Comparison of ENCODE assay signal across 1 cellular context in the genomic region with DNA sequence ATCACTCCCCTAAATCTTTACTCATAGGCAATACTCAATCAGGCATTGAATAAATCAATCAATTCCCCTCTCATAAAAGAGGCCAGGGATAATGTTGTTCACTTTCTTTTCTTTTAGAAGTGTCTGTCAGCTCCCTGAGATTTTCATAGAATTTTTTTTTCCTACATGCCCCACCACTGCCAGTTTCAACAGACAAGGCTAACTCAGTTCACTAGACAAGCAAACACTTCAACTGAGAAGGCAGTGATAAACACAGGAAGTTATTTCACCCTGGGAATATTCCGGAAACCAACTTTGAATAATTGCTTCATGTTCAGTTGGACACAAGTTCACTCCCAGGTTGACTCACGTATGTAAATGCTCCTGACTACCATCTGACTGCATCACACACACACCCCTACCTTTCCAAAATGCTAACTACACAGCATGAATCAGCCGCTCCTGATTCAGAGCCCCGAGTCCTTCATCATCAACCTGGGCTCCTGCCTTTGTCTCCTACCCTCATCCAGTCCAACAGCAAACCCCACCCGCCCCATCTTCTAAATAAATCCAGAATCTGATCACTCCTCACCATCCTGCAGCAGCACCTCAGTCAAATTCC.
TF ChIP-seq lines count a peak whose summit lies in the region.

No MANE protein-coding gene starts in this region.

TF ChIP-seq in HepG2, 621 proteins besides CTCF, POLR2A, EP300 and RAD21 (continued from another document):
- TF ChIP-seq, protein P1, sequence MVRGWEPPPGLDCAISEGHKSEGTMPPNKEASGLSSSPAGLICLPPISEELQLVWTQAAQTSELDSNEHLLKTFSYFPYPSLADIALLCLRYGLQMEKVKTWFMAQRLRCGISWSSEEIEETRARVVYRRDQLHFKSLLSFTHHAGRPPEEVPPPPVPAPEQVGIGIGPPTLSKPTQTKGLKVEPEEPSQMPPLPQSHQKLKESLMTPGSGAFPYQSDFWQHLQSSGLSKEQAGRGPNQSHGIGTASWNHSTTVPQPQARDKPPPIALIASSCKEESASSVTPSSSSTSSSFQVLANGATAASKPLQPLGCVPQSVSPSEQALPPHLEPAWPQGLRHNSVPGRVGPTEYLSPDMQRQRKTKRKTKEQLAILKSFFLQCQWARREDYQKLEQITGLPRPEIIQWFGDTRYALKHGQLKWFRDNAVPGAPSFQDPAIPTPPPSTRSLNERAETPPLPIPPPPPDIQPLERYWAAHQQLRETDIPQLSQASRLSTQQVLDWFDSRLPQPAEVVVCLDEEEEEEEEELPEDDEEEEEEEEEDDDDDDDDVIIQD (CRISPR knock-in tag; IDR thresholded peaks at IDR 0.05; ENCODE audit: low read depth) = peak; percentile 91
- no peak for TF ChIP-seq ASH2L (IDR thresholded peaks at IDR 0.05; ENCODE audit: insufficient read length, low read depth, low read length)
- peak; percentile 94 for TF ChIP-seq FOXO1 (CRISPR knock-in tag; IDR thresholded peaks at IDR 0.05)
- peak; percentile 64; the same call in 1 of the 2 replicates for TF ChIP-seq GABPB1 (CRISPR knock-in tag; IDR thresholded peaks at IDR 0.05)
- 0 out of 2 replicates have a peak, but pooled peaks have one; percentile 54 for TF ChIP-seq HDAC1 (CRISPR knock-in tag; IDR thresholded peaks at IDR 0.05)
- TF ChIP-seq, protein P2, sequence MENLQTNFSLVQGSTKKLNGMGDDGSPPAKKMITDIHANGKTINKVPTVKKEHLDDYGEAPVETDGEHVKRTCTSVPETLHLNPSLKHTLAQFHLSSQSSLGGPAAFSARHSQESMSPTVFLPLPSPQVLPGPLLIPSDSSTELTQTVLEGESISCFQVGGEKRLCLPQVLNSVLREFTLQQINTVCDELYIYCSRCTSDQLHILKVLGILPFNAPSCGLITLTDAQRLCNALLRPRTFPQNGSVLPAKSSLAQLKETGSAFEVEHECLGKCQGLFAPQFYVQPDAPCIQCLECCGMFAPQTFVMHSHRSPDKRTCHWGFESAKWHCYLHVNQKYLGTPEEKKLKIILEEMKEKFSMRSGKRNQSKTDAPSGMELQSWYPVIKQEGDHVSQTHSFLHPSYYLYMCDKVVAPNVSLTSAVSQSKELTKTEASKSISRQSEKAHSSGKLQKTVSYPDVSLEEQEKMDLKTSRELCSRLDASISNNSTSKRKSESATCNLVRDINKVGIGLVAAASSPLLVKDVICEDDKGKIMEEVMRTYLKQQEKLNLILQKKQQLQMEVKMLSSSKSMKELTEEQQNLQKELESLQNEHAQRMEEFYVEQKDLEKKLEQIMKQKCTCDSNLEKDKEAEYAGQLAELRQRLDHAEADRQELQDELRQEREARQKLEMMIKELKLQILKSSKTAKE (CRISPR knock-in tag; IDR thresholded peaks at IDR 0.05; ENCODE audit: borderline replicate concordance) = peak; percentile 87
- TF ChIP-seq, protein P3, sequence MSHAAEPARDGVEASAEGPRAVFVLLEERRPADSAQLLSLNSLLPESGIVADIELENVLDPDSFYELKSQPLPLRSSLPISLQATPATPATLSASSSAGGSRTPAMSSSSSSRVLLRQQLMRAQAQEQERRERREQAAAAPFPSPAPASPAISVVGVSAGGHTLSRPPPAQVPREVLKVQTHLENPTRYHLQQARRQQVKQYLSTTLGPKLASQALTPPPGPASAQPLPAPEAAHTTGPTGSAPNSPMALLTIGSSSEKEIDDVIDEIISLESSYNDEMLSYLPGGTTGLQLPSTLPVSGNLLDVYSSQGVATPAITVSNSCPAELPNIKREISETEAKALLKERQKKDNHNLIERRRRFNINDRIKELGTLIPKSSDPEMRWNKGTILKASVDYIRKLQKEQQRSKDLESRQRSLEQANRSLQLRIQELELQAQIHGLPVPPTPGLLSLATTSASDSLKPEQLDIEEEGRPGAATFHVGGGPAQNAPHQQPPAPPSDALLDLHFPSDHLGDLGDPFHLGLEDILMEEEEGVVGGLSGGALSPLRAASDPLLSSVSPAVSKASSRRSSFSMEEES (CRISPR knock-in tag; IDR thresholded peaks at IDR 0.05) = peak; percentile 88
- TF ChIP-seq XRCC5 (optimal IDR thresholded peaks at IDR 0.05; ENCODE audit: low read length) = no peak
- no peak for TF ChIP-seq ZNF564 (CRISPR knock-in tag; IDR thresholded peaks at IDR 0.05)
- no peak for TF ChIP-seq SYNCRIP (IDR thresholded peaks at IDR 0.05; ENCODE audit: insufficient read depth, low read depth, low read length)
- peak; percentile 89; the same call in 1 of the 2 replicates for TF ChIP-seq TBX2 (CRISPR knock-in tag; IDR thresholded peaks at IDR 0.05; ENCODE audit: borderline replicate concordance)
- TF ChIP-seq BRCA1 (CRISPR knock-in tag; IDR thresholded peaks at IDR 0.05) = no peak
- TF ChIP-seq, protein P4, sequence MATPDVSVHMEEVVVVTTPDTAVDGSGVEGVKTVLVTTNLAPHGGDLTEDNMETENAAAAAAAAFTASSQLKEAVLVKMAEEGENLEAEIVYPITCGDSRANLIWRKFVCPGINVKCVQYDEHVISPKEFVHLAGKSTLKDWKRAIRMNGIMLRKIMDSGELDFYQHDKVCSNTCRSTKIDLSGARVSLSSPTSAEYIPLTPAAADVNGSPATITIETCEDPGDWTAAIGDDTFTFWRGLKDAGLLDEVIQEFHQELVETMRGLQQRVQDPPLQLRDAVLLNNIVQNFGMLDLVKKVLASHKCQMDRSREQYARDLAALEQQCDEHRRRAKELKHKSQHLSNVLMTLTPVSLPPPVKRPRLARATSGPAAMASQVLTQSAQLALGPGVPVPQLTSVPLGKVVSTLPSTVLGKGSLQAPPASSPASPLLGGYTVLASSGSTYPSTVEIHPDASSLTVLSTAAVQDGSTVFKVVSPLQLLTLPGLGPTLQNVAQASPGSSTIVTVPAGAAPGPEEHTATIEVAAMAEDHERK (CRISPR knock-in tag; IDR thresholded peaks at IDR 0.05; ENCODE audit: low read depth) = peak; percentile 34; the same call in 1 of the 2 replicates
- no peak for TF ChIP-seq ATM (IDR thresholded peaks at IDR 0.05; ENCODE audit: borderline replicate concordance)
- peak; percentile 85 for TF ChIP-seq ZSCAN25 (CRISPR knock-in tag; IDR thresholded peaks at IDR 0.05)
- TF ChIP-seq NCOA2 (CRISPR knock-in tag; IDR thresholded peaks at IDR 0.05) = peak; percentile 81
- TF ChIP-seq, protein P5, sequence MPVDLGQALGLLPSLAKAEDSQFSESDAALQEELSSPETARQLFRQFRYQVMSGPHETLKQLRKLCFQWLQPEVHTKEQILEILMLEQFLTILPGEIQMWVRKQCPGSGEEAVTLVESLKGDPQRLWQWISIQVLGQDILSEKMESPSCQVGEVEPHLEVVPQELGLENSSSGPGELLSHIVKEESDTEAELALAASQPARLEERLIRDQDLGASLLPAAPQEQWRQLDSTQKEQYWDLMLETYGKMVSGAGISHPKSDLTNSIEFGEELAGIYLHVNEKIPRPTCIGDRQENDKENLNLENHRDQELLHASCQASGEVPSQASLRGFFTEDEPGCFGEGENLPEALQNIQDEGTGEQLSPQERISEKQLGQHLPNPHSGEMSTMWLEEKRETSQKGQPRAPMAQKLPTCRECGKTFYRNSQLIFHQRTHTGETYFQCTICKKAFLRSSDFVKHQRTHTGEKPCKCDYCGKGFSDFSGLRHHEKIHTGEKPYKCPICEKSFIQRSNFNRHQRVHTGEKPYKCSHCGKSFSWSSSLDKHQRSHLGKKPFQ (CRISPR knock-in tag; IDR thresholded peaks at IDR 0.05; ENCODE audit: insufficient replicate concordance) = peak; percentile 38
- TF ChIP-seq BHLHE40 (IDR thresholded peaks at IDR 0.05; ENCODE audit: low read length) = peak; percentile 36; the same call in 1 of the 2 replicates
- peak; percentile 85 for TF ChIP-seq KAT8 (CRISPR knock-in tag; IDR thresholded peaks at IDR 0.05)
- 0 out of 2 replicates have a peak, but pooled peaks have one; percentile 16 for TF ChIP-seq ZBTB7A (CRISPR knock-in tag; IDR thresholded peaks at IDR 0.05)
- TF ChIP-seq NRL (CRISPR knock-in tag; IDR thresholded peaks at IDR 0.05; ENCODE audit: borderline replicate concordance) = no peak
- TF ChIP-seq, protein P6, sequence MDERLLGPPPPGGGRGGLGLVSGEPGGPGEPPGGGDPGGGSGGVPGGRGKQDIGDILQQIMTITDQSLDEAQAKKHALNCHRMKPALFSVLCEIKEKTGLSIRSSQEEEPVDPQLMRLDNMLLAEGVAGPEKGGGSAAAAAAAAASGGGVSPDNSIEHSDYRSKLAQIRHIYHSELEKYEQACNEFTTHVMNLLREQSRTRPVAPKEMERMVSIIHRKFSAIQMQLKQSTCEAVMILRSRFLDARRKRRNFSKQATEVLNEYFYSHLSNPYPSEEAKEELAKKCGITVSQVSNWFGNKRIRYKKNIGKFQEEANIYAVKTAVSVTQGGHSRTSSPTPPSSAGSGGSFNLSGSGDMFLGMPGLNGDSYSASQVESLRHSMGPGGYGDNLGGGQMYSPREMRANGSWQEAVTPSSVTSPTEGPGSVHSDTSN (CRISPR knock-in tag; IDR thresholded peaks at IDR 0.05) = no peak
- TF ChIP-seq MXI1 (IDR thresholded peaks at IDR 0.05; ENCODE audit: borderline replicate concordance, low read depth, low read length) = peak; percentile 27; the same call in 1 of the 3 replicates
- TF ChIP-seq ZBTB7B (CRISPR knock-in tag; IDR thresholded peaks at IDR 0.05) = no peak
- peak; percentile 44; the same call in 1 of the 2 replicates for TF ChIP-seq ZNF263 (CRISPR knock-in tag; IDR thresholded peaks at IDR 0.05)
- 0 out of 2 replicates have a peak, but pooled peaks have one; percentile 45 for TF ChIP-seq KMT2B (CRISPR knock-in tag; IDR thresholded peaks at IDR 0.05)
- peak; percentile 92 for TF ChIP-seq CEBPG (CRISPR knock-in tag; IDR thresholded peaks at IDR 0.05)
- TF ChIP-seq ZNF446 (CRISPR knock-in tag; IDR thresholded peaks at IDR 0.05) = no peak
- TF ChIP-seq MIER3 (CRISPR knock-in tag; IDR thresholded peaks at IDR 0.05; ENCODE audit: borderline replicate concordance) = peak; percentile 94; the same call in 1 of the 2 replicates
- TF ChIP-seq, protein P7, sequence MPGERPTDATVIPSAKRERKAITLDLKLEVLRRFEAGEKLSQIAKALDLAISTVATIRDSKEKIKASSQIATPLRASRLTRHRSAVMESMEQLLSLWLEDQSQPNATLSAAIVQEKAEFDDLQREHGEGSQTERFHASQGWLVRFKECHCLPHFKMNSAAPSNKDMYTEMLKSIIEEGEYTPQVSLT (CRISPR knock-in tag; IDR thresholded peaks at IDR 0.05; ENCODE audit: borderline replicate concordance, low read depth) = no peak
- TF ChIP-seq ARNTL (CRISPR knock-in tag; IDR thresholded peaks at IDR 0.05) = peak; percentile 81; the same call in 1 of the 2 replicates
- TF ChIP-seq, protein P8, sequence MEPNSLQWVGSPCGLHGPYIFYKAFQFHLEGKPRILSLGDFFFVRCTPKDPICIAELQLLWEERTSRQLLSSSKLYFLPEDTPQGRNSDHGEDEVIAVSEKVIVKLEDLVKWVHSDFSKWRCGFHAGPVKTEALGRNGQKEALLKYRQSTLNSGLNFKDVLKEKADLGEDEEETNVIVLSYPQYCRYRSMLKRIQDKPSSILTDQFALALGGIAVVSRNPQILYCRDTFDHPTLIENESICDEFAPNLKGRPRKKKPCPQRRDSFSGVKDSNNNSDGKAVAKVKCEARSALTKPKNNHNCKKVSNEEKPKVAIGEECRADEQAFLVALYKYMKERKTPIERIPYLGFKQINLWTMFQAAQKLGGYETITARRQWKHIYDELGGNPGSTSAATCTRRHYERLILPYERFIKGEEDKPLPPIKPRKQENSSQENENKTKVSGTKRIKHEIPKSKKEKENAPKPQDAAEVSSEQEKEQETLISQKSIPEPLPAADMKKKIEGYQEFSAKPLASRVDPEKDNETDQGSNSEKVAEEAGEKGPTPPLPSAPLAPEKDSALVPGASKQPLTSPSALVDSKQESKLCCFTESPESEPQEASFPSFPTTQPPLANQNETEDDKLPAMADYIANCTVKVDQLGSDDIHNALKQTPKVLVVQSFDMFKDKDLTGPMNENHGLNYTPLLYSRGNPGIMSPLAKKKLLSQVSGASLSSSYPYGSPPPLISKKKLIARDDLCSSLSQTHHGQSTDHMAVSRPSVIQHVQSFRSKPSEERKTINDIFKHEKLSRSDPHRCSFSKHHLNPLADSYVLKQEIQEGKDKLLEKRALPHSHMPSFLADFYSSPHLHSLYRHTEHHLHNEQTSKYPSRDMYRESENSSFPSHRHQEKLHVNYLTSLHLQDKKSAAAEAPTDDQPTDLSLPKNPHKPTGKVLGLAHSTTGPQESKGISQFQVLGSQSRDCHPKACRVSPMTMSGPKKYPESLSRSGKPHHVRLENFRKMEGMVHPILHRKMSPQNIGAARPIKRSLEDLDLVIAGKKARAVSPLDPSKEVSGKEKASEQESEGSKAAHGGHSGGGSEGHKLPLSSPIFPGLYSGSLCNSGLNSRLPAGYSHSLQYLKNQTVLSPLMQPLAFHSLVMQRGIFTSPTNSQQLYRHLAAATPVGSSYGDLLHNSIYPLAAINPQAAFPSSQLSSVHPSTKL (CRISPR knock-in tag; IDR thresholded peaks at IDR 0.05) = peak; percentile 95
- no peak for TF ChIP-seq ZNF7 (CRISPR knock-in tag; IDR thresholded peaks at IDR 0.05)
- TF ChIP-seq GATAD2A (CRISPR knock-in tag; IDR thresholded peaks at IDR 0.05) = peak; percentile 91
- TF ChIP-seq BRD4 (CRISPR knock-in tag; IDR thresholded peaks at IDR 0.05) = no peak
- TF ChIP-seq KDM3A (CRISPR knock-in tag; IDR thresholded peaks at IDR 0.05; ENCODE audit: low read depth) = 0 out of 2 replicates have a peak, but pooled peaks have one; percentile 33
